1 cellular context compared by ENCODE assay signal in the genomic region with DNA sequence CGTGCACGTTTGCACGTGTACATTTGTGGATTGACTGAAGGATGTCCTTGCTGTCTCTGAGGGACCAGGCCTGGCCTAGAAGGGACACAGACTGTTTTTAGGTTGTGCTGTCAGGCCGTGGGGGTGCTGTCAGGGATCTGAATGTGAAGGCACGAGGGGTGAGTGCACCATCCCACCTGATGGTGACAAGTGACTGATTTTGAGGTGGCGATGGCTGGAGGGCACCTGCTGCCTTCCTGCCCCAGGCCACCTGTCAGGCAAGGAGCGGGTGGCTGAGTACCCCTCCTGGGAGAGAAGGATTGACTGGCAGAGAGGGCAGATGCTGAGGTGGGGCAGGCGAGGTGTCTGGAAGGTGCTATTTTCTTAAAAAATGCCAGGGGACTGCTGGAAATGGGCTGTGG.
TF ChIP-seq lines count a peak whose summit lies in the region.

No MANE protein-coding gene starts in this region.

TF ChIP-seq in H1, 55 proteins besides CTCF, POLR2A, EP300 and RAD21:
- TF ChIP-seq SIX5 (IDR thresholded peaks at IDR 0.05; ENCODE audit: low read depth, low read length) (no peak), GTF2F1 (IDR thresholded peaks at IDR 0.05; ENCODE audit: borderline replicate concordance, low read depth, low read length) (no peak), BCL11A (IDR thresholded peaks at IDR 0.05; ENCODE audit: low read depth in 2 of 2, low read length in 2 of 2) (no peak), JUND (IDR thresholded peaks at IDR 0.05; ENCODE audit: low read length) (no peak), SIN3A (conservative IDR thresholded peaks at IDR 0.05 in 1 of 2, IDR thresholded peaks at IDR 0.05 in 1 of 2; ENCODE audit: low read depth in 1 of 2, low read length in 2 of 2) (no peak)
- TF ChIP-seq, protein P1, sequence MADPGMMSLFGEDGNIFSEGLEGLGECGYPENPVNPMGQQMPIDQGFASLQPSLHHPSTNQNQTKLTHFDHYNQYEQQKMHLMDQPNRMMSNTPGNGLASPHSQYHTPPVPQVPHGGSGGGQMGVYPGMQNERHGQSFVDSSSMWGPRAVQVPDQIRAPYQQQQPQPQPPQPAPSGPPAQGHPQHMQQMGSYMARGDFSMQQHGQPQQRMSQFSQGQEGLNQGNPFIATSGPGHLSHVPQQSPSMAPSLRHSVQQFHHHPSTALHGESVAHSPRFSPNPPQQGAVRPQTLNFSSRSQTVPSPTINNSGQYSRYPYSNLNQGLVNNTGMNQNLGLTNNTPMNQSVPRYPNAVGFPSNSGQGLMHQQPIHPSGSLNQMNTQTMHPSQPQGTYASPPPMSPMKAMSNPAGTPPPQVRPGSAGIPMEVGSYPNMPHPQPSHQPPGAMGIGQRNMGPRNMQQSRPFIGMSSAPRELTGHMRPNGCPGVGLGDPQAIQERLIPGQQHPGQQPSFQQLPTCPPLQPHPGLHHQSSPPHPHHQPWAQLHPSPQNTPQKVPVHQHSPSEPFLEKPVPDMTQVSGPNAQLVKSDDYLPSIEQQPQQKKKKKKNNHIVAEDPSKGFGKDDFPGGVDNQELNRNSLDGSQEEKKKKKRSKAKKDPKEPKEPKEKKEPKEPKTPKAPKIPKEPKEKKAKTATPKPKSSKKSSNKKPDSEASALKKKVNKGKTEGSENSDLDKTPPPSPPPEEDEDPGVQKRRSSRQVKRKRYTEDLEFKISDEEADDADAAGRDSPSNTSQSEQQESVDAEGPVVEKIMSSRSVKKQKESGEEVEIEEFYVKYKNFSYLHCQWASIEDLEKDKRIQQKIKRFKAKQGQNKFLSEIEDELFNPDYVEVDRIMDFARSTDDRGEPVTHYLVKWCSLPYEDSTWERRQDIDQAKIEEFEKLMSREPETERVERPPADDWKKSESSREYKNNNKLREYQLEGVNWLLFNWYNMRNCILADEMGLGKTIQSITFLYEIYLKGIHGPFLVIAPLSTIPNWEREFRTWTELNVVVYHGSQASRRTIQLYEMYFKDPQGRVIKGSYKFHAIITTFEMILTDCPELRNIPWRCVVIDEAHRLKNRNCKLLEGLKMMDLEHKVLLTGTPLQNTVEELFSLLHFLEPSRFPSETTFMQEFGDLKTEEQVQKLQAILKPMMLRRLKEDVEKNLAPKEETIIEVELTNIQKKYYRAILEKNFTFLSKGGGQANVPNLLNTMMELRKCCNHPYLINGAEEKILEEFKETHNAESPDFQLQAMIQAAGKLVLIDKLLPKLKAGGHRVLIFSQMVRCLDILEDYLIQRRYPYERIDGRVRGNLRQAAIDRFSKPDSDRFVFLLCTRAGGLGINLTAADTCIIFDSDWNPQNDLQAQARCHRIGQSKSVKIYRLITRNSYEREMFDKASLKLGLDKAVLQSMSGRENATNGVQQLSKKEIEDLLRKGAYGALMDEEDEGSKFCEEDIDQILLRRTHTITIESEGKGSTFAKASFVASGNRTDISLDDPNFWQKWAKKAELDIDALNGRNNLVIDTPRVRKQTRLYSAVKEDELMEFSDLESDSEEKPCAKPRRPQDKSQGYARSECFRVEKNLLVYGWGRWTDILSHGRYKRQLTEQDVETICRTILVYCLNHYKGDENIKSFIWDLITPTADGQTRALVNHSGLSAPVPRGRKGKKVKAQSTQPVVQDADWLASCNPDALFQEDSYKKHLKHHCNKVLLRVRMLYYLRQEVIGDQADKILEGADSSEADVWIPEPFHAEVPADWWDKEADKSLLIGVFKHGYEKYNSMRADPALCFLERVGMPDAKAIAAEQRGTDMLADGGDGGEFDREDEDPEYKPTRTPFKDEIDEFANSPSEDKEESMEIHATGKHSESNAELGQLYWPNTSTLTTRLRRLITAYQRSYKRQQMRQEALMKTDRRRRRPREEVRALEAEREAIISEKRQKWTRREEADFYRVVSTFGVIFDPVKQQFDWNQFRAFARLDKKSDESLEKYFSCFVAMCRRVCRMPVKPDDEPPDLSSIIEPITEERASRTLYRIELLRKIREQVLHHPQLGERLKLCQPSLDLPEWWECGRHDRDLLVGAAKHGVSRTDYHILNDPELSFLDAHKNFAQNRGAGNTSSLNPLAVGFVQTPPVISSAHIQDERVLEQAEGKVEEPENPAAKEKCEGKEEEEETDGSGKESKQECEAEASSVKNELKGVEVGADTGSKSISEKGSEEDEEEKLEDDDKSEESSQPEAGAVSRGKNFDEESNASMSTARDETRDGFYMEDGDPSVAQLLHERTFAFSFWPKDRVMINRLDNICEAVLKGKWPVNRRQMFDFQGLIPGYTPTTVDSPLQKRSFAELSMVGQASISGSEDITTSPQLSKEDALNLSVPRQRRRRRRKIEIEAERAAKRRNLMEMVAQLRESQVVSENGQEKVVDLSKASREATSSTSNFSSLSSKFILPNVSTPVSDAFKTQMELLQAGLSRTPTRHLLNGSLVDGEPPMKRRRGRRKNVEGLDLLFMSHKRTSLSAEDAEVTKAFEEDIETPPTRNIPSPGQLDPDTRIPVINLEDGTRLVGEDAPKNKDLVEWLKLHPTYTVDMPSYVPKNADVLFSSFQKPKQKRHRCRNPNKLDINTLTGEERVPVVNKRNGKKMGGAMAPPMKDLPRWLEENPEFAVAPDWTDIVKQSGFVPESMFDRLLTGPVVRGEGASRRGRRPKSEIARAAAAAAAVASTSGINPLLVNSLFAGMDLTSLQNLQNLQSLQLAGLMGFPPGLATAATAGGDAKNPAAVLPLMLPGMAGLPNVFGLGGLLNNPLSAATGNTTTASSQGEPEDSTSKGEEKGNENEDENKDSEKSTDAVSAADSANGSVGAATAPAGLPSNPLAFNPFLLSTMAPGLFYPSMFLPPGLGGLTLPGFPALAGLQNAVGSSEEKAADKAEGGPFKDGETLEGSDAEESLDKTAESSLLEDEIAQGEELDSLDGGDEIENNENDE (IDR thresholded peaks at IDR 0.05; ENCODE audit: insufficient replicate concordance, low read length): no peak
